ENCODE assay signal across 1 cellular context in the genomic region with DNA sequence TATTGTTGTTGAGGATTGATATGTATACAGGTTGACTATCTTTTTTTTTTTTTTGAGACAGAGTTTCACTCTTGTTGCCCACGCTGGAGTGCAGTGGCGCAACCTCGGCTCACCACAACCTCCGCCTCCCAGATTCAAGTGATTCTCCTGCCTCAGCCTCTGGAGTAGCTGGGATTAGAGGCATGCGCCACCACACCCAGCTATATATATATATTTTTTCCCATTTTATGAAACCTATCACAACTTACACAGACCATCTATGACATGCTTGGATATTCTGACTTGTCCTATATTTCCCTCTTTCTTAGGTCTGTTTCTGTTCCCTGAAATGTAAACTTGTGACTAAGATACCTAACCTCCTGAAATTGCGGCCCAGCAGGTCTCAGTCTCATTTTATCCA.
TF ChIP-seq lines count a peak whose summit lies in the region.

No MANE protein-coding gene starts in this region.

TF ChIP-seq in HEK293, 187 proteins besides CTCF, POLR2A, EP300 and RAD21 (continued from another document and continues in another):
- TF ChIP-seq ZIC2 (tag by site-specific recombination; IDR thresholded peaks at IDR 0.05) (no peak), TSHZ1 (tag by site-specific recombination; IDR thresholded peaks at IDR 0.05; ENCODE audit: borderline replicate concordance) (no peak), MZF1 (tag by site-specific recombination; IDR thresholded peaks at IDR 0.05; ENCODE audit: borderline replicate concordance) (no peak), ZNF18 (tag by site-specific recombination; IDR thresholded peaks at IDR 0.05) (no peak), ZNF335 (tag by site-specific recombination; conservative IDR thresholded peaks at IDR 0.05) (no peak), ZSCAN30 (tag by site-specific recombination; IDR thresholded peaks at IDR 0.05) (no peak), KLF17 (tag by site-specific recombination; IDR thresholded peaks at IDR 0.05) (no peak), ZNF132 (tag by site-specific recombination; IDR thresholded peaks at IDR 0.05; ENCODE audit: borderline replicate concordance) (no peak), ZNF280D (tag by site-specific recombination; IDR thresholded peaks at IDR 0.05) (peak; percentile 97), ZNF639 (tag by site-specific recombination; IDR thresholded peaks at IDR 0.05) (0 out of 2 replicates have a peak, but pooled peaks have one; percentile 33), TRIM28 (IDR thresholded peaks at IDR 0.05; ENCODE audit: borderline replicate concordance, low read length) (peak; percentile 88), ZNF26 (tag by site-specific recombination; IDR thresholded peaks at IDR 0.05) (0 out of 2 replicates have a peak, but pooled peaks have one; percentile 15), ZNF664 (tag by site-specific recombination; IDR thresholded peaks at IDR 0.05) (no peak), ZNF184 (tag by site-specific recombination; IDR thresholded peaks at IDR 0.05) (0 out of 2 replicates have a peak, but pooled peaks have one; percentile 33), ZNF571 (tag by site-specific recombination; IDR thresholded peaks at IDR 0.05) (no peak), ZNF23 (tag by site-specific recombination; IDR thresholded peaks at IDR 0.05; ENCODE audit: borderline replicate concordance) (no peak), SP7 (tag by site-specific recombination; IDR thresholded peaks at IDR 0.05) (no peak), ZNF404 (tag by site-specific recombination; IDR thresholded peaks at IDR 0.05) (no peak), ZNF549 (tag by site-specific recombination; IDR thresholded peaks at IDR 0.05) (no peak), ZNF221 (tag by site-specific recombination; IDR thresholded peaks at IDR 0.05; ENCODE audit: borderline replicate concordance) (no peak), OVOL3 (tag by site-specific recombination; IDR thresholded peaks at IDR 0.05) (no peak), ZNF19 (tag by site-specific recombination; IDR thresholded peaks at IDR 0.05; ENCODE audit: low read depth) (no peak), ZNF610 (tag by site-specific recombination; IDR thresholded peaks at IDR 0.05; ENCODE audit: borderline replicate concordance) (no peak), ZNF626 (tag by site-specific recombination; IDR thresholded peaks at IDR 0.05) (peak; percentile 43; the same call in 1 of the 2 replicates)
- TF ChIP-seq, protein P1, sequence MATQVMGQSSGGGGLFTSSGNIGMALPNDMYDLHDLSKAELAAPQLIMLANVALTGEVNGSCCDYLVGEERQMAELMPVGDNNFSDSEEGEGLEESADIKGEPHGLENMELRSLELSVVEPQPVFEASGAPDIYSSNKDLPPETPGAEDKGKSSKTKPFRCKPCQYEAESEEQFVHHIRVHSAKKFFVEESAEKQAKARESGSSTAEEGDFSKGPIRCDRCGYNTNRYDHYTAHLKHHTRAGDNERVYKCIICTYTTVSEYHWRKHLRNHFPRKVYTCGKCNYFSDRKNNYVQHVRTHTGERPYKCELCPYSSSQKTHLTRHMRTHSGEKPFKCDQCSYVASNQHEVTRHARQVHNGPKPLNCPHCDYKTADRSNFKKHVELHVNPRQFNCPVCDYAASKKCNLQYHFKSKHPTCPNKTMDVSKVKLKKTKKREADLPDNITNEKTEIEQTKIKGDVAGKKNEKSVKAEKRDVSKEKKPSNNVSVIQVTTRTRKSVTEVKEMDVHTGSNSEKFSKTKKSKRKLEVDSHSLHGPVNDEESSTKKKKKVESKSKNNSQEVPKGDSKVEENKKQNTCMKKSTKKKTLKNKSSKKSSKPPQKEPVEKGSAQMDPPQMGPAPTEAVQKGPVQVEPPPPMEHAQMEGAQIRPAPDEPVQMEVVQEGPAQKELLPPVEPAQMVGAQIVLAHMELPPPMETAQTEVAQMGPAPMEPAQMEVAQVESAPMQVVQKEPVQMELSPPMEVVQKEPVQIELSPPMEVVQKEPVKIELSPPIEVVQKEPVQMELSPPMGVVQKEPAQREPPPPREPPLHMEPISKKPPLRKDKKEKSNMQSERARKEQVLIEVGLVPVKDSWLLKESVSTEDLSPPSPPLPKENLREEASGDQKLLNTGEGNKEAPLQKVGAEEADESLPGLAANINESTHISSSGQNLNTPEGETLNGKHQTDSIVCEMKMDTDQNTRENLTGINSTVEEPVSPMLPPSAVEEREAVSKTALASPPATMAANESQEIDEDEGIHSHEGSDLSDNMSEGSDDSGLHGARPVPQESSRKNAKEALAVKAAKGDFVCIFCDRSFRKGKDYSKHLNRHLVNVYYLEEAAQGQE (tag by site-specific recombination; IDR thresholded peaks at IDR 0.05) = no peak
- TF ChIP-seq, protein P2, sequence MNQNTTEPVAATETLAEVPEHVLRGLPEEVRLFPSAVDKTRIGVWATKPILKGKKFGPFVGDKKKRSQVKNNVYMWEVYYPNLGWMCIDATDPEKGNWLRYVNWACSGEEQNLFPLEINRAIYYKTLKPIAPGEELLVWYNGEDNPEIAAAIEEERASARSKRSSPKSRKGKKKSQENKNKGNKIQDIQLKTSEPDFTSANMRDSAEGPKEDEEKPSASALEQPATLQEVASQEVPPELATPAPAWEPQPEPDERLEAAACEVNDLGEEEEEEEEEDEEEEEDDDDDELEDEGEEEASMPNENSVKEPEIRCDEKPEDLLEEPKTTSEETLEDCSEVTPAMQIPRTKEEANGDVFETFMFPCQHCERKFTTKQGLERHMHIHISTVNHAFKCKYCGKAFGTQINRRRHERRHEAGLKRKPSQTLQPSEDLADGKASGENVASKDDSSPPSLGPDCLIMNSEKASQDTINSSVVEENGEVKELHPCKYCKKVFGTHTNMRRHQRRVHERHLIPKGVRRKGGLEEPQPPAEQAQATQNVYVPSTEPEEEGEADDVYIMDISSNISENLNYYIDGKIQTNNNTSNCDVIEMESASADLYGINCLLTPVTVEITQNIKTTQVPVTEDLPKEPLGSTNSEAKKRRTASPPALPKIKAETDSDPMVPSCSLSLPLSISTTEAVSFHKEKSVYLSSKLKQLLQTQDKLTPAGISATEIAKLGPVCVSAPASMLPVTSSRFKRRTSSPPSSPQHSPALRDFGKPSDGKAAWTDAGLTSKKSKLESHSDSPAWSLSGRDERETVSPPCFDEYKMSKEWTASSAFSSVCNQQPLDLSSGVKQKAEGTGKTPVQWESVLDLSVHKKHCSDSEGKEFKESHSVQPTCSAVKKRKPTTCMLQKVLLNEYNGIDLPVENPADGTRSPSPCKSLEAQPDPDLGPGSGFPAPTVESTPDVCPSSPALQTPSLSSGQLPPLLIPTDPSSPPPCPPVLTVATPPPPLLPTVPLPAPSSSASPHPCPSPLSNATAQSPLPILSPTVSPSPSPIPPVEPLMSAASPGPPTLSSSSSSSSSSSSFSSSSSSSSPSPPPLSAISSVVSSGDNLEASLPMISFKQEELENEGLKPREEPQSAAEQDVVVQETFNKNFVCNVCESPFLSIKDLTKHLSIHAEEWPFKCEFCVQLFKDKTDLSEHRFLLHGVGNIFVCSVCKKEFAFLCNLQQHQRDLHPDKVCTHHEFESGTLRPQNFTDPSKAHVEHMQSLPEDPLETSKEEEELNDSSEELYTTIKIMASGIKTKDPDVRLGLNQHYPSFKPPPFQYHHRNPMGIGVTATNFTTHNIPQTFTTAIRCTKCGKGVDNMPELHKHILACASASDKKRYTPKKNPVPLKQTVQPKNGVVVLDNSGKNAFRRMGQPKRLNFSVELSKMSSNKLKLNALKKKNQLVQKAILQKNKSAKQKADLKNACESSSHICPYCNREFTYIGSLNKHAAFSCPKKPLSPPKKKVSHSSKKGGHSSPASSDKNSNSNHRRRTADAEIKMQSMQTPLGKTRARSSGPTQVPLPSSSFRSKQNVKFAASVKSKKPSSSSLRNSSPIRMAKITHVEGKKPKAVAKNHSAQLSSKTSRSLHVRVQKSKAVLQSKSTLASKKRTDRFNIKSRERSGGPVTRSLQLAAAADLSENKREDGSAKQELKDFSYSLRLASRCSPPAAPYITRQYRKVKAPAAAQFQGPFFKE (tag by site-specific recombination; IDR thresholded peaks at IDR 0.05; ENCODE audit: borderline replicate concordance) = no peak
- TF ChIP-seq, protein P3, sequence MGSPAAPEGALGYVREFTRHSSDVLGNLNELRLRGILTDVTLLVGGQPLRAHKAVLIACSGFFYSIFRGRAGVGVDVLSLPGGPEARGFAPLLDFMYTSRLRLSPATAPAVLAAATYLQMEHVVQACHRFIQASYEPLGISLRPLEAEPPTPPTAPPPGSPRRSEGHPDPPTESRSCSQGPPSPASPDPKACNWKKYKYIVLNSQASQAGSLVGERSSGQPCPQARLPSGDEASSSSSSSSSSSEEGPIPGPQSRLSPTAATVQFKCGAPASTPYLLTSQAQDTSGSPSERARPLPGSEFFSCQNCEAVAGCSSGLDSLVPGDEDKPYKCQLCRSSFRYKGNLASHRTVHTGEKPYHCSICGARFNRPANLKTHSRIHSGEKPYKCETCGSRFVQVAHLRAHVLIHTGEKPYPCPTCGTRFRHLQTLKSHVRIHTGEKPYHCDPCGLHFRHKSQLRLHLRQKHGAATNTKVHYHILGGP (tag by site-specific recombination; IDR thresholded peaks at IDR 0.05) = no peak
